Comparison of ENCODE assay signal across 1 cellular context in the genomic region with DNA sequence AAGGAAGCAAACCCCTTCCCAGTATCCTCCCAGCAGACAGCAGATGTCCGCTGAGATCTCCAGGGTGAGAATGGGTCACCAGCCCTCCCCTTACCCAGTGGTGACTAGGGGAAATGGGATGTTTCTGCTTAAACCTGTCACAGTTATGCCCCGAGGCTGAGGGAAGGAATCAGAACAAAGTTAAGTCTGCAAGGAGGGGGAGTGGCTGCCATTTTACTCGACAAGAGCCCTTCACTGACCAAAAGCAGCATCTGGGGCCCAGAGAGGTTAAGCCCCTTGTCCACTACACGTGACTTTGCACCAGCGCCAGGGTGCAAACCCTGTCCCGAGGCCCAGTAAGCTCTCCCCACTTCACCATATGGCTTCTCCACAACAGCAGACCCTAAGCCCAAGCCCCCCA.
TF ChIP-seq lines count a peak whose summit lies in the region.

No MANE protein-coding gene starts in this region.

TF ChIP-seq in IMR-90, 13 proteins besides CTCF, POLR2A, EP300 and RAD21:
- no peak for TF ChIP-seq CHD1 (IDR thresholded peaks at IDR 0.05; ENCODE audit: low read depth, low read length)
- no peak for TF ChIP-seq SMC3 (IDR thresholded peaks at IDR 0.05; ENCODE audit: low read depth, low read length)
- TF ChIP-seq FOS (IDR thresholded peaks at IDR 0.05; ENCODE audit: low read depth, low read length) = no peak
- TF ChIP-seq RFX5 (IDR thresholded peaks at IDR 0.05; ENCODE audit: low read depth, low read length) = no peak
- no peak for TF ChIP-seq MAFK (IDR thresholded peaks at IDR 0.05; ENCODE audit: low read depth, low read length)
- no peak for TF ChIP-seq NFE2L2 (IDR thresholded peaks at IDR 0.05; ENCODE audit: low read depth, low read length)
- TF ChIP-seq, protein P1, sequence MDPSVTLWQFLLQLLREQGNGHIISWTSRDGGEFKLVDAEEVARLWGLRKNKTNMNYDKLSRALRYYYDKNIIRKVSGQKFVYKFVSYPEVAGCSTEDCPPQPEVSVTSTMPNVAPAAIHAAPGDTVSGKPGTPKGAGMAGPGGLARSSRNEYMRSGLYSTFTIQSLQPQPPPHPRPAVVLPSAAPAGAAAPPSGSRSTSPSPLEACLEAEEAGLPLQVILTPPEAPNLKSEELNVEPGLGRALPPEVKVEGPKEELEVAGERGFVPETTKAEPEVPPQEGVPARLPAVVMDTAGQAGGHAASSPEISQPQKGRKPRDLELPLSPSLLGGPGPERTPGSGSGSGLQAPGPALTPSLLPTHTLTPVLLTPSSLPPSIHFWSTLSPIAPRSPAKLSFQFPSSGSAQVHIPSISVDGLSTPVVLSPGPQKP (IDR thresholded peaks at IDR 0.05; ENCODE audit: borderline replicate concordance, low read depth, low read length) = no peak
- TF ChIP-seq, protein P2, sequence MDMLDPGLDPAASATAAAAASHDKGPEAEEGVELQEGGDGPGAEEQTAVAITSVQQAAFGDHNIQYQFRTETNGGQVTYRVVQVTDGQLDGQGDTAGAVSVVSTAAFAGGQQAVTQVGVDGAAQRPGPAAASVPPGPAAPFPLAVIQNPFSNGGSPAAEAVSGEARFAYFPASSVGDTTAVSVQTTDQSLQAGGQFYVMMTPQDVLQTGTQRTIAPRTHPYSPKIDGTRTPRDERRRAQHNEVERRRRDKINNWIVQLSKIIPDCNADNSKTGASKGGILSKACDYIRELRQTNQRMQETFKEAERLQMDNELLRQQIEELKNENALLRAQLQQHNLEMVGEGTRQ (IDR thresholded peaks at IDR 0.05; ENCODE audit: low read depth, low read length) = no peak
- no peak for TF ChIP-seq BHLHE40 (IDR thresholded peaks at IDR 0.05; ENCODE audit: low read depth, low read length)
- no peak for TF ChIP-seq MXI1 (IDR thresholded peaks at IDR 0.05; ENCODE audit: borderline replicate concordance, low read depth, low read length)
- no peak for TF ChIP-seq CEBPB (IDR thresholded peaks at IDR 0.05; ENCODE audit: low read depth, low read length)
- TF ChIP-seq MAZ (IDR thresholded peaks at IDR 0.05; ENCODE audit: borderline replicate concordance, low read depth, low read length) = no peak
